ENCODE assay signal across 12 cellular contexts in the genomic region with DNA sequence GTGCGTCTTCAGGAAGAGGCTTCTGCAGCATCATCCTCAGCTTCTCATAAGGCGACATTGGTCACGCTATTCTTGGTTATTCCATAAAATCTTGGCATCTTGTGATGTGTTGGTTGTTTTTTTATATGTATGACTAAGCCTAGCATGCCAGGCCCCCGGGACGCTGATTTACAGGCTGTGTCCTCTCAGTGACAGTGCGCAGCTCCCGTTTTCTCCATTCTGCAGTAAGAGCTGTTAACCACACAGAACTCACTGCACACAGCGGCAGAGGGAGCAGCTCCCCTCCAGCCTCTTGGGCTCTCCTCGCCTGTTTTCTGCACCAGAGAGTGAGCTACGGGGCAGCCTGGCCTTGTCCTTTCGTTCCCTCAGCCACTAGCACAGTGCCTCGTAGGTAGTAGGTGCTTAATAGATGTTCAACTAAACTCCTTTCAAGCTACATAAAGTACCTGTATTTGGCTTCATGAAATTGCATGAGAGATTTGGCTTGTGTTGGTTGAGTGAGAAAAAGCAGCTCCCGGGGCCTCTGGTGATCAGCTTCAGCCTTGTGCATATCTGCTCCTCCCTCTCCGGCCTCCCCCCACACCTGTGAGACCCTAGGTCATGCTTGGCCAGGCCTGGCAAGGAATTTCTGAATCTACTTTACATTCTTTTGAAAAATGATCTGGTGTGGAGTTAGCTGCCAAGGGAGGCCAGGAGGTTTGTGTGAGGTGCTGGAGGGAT.
"Had no signal": no experiment of that assay in that cellular context is flagged by ENCODE, and none has a peak within 500 bp of the region (broad histone marks: within the 10 kb centered on the region; RNA-seq: fewer than 3 reads in every experiment).

No MANE protein-coding gene starts in this region.

- H3K27ac ChIP-seq: dorsolateral prefrontal cortex, transverse colon, VCaP had no signal

- H3K9me3 Mint-ChIP-seq: activated CD4-positive, alpha-beta memory T cell treated with anti-CD3 and anti-CD28 coated beads for 36 hours; activated naive CD4-positive, alpha-beta T cell treated with anti-CD3 and anti-CD28 coated beads, Interleukin-2, amount 10 ng/mL, durations not matched to agents 7 days and 5 days; endodermal cell; stimulated activated naive B cell treated with anti-CD40 and anti-IgM and Interleukin-4, amounts not matched to agents 10 μg/mL and 1 μg/mL and 100 μg/mL, for 72 hours; T-cell had no signal

- H3K4me3 Mint-ChIP-seq: activated CD4-positive, alpha-beta memory T cell treated with anti-CD3 and anti-CD28 coated beads for 36 hours; activated CD8-positive, alpha-beta memory T cell treated with anti-CD3 and anti-CD28 coated beads, Interleukin-2, amount 10 ng/mL, durations not matched to agents 7 days and 5 days; activated naive CD4-positive, alpha-beta T cell treated with anti-CD3 and anti-CD28 coated beads, Interleukin-2, amount 10 ng/mL, durations not matched to agents 7 days and 5 days; endodermal cell; stimulated activated naive B cell treated with anti-CD40 and anti-IgM and Interleukin-4, amounts not matched to agents 10 μg/mL and 1 μg/mL and 100 μg/mL, for 72 hours; T-cell had no signal

- H3K27me3 Mint-ChIP-seq: activated CD8-positive, alpha-beta memory T cell treated with anti-CD3 and anti-CD28 coated beads, Interleukin-2, amount 10 ng/mL, durations not matched to agents 7 days and 5 days had no signal

- H3K36me3 Mint-ChIP-seq: activated CD4-positive, alpha-beta memory T cell treated with anti-CD3 and anti-CD28 coated beads for 36 hours; activated CD8-positive, alpha-beta memory T cell treated with anti-CD3 and anti-CD28 coated beads, Interleukin-2, amount 10 ng/mL, durations not matched to agents 7 days and 5 days; activated naive CD4-positive, alpha-beta T cell treated with anti-CD3 and anti-CD28 coated beads, Interleukin-2, amount 10 ng/mL, durations not matched to agents 7 days and 5 days; stimulated activated naive B cell treated with anti-CD40 and anti-IgM and Interleukin-4, amounts not matched to agents 10 μg/mL and 1 μg/mL and 100 μg/mL, for 72 hours; T-cell had no signal

- H3K4me3 ChIP-seq: dorsolateral prefrontal cortex, transverse colon had no signal

- H3K27me3 ChIP-seq: dorsolateral prefrontal cortex, transverse colon had no signal

- H3K36me3 ChIP-seq: transverse colon had no signal

- H3K27ac Mint-ChIP-seq: activated CD4-positive, alpha-beta memory T cell treated with anti-CD3 and anti-CD28 coated beads for 36 hours; activated CD8-positive, alpha-beta memory T cell treated with anti-CD3 and anti-CD28 coated beads, Interleukin-2, amount 10 ng/mL, durations not matched to agents 7 days and 5 days; activated naive CD4-positive, alpha-beta T cell treated with anti-CD3 and anti-CD28 coated beads, Interleukin-2, amount 10 ng/mL, durations not matched to agents 7 days and 5 days; endodermal cell; stimulated activated naive B cell treated with anti-CD40 and anti-IgM and Interleukin-4, amounts not matched to agents 10 μg/mL and 1 μg/mL and 100 μg/mL, for 72 hours; T-cell had no signal

- DNase-seq: activated CD4-positive, alpha-beta memory T cell treated with anti-CD3 and anti-CD28 coated beads for 36 hours; activated CD8-positive, alpha-beta memory T cell treated with anti-CD3 and anti-CD28 coated beads, Interleukin-2, amount 10 ng/mL, durations not matched to agents 7 days and 5 days; activated naive CD4-positive, alpha-beta T cell treated with anti-CD3 and anti-CD28 coated beads, Interleukin-2, amount 10 ng/mL, durations not matched to agents 7 days and 5 days; activated T-cell treated with anti-CD3 and anti-CD28 coated beads, Interleukin-2, amount 50 U/mL, for 1 hour; endodermal cell; hippocampal formation; stimulated activated CD4-positive, alpha-beta T cell treated with anti-CD3 and anti-CD28 coated beads, Interleukin-4, amount 100 ng/mL, for 1 hour; stimulated activated naive B cell treated with anti-CD40 and anti-IgM and Interleukin-4, amounts not matched to agents 10 μg/mL and 1 μg/mL and 100 μg/mL, for 72 hours; T-cell; transverse colon had no signal

- H3K9me3 ChIP-seq: transverse colon had no signal

- H3K4me1 Mint-ChIP-seq: activated CD8-positive, alpha-beta memory T cell treated with anti-CD3 and anti-CD28 coated beads, Interleukin-2, amount 10 ng/mL, durations not matched to agents 7 days and 5 days; activated naive CD4-positive, alpha-beta T cell treated with anti-CD3 and anti-CD28 coated beads, Interleukin-2, amount 10 ng/mL, durations not matched to agents 7 days and 5 days; endodermal cell; stimulated activated naive B cell treated with anti-CD40 and anti-IgM and Interleukin-4, amounts not matched to agents 10 μg/mL and 1 μg/mL and 100 μg/mL, for 72 hours; T-cell had no signal

- H3K4me1 ChIP-seq: transverse colon had no signal
